26 cellular contexts compared by ENCODE assay signal in the genomic region with DNA sequence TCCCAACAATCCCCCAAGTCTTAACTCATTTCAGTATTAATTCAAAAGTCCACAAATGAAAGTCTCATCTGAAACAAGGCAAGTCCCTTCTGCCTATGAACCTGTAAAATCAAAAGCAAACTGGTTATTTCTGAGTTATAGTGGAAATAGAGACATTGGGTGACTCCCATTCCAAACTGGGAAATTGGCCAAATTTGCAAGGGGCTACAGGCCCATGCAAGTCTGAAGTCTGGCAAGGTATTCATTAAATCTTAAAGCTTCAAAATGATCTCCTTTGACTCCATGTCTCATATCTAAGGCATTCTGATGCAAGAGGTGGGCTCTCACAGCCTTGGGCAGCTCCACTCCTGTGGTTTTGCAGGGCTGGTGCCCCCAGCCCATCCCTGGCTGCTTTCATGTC.
"Had no signal": no experiment of that assay in that cellular context is flagged by ENCODE, and none has a peak within 500 bp of the region (broad histone marks: within the 10 kb centered on the region; RNA-seq: fewer than 3 reads in every experiment).

No MANE protein-coding gene starts in this region.

- FAIRE-seq: keratinocyte had no signal

- H3K27ac ChIP-seq: left lung, ovary, right atrium auricular region, right lobe of liver, tibial nerve, uterus had no signal

- H3K27me3 ChIP-seq: left lung, ovary, right atrium auricular region, right lobe of liver, tibial nerve, uterus had no signal

- H3K27me3 Mint-ChIP-seq: memory B cell; naive thymus-derived CD4-positive, alpha-beta T cell; natural killer cell treated with Interleukin-12 subunit alpha and Interleukin-12 subunit beta and Interleukin-15 and Interleukin-18, amount 100 ng/mL, for 72 hours; progenitor cell of endocrine pancreas; stimulated activated memory B cell treated with anti-CD40 and anti-IgM and Interleukin-4, amounts not matched to agents 10 μg/mL and 1 μg/mL and 100 μg/mL, for 72 hours; stimulated activated naive CD8-positive, alpha-beta T cell treated with anti-CD3 and anti-CD28 coated beads, Interleukin-15, amount 100 ng/mL, for 72 hours had no signal

- DNase-seq: hippocampal formation; left colon; left lung; midbrain; mucosa of descending colon; naive thymus-derived CD4-positive, alpha-beta T cell; ovary; right lobe of liver; stimulated activated CD4-positive, alpha-beta T cell treated with anti-CD3 and anti-CD28 coated beads, Interleukin-1b, Interleukin-23, amount 100 ng/mL, for 48 hours; stimulated activated CD4-positive, alpha-beta T cell treated with anti-CD3 and anti-CD28 coated beads, Interleukin-2, amount 100 ng/mL, for 48 hours; stimulated activated CD4-positive, alpha-beta T cell treated with anti-CD3 and anti-CD28 coated beads, Interleukin-4, amount 100 ng/mL, for 4 hours; stimulated activated CD8-positive, alpha-beta memory T cell treated with anti-CD3 and anti-CD28 coated beads, Interleukin-4, amount 100 ng/mL, for 48 hours; stimulated activated naive CD4-positive, alpha-beta T cell treated with Interleukin-2 at 50 U/mL for 16 hours; stimulated activated naive CD8-positive, alpha-beta T cell treated with anti-CD3 and anti-CD28 coated beads, Interleukin-15, amount 100 ng/mL, for 72 hours; substantia nigra; uterus had no signal

- H3K27ac Mint-ChIP-seq: memory B cell; naive thymus-derived CD4-positive, alpha-beta T cell; natural killer cell treated with Interleukin-12 subunit alpha and Interleukin-12 subunit beta and Interleukin-15 and Interleukin-18, amount 100 ng/mL, for 72 hours; progenitor cell of endocrine pancreas; stimulated activated memory B cell treated with anti-CD40 and anti-IgM and Interleukin-4, amounts not matched to agents 10 μg/mL and 1 μg/mL and 100 μg/mL, for 72 hours; stimulated activated naive CD8-positive, alpha-beta T cell treated with anti-CD3 and anti-CD28 coated beads, Interleukin-15, amount 100 ng/mL, for 72 hours; type B pancreatic cell had no signal

- H3K4me1 Mint-ChIP-seq: memory B cell; naive thymus-derived CD4-positive, alpha-beta T cell; stimulated activated memory B cell treated with anti-CD40 and anti-IgM and Interleukin-4, amounts not matched to agents 10 μg/mL and 1 μg/mL and 100 μg/mL, for 72 hours; stimulated activated naive CD8-positive, alpha-beta T cell treated with anti-CD3 and anti-CD28 coated beads, Interleukin-15, amount 100 ng/mL, for 72 hours had no signal

- H3K9me3 ChIP-seq: ovary, right lobe of liver, uterus had no signal

- H3K36me3 ChIP-seq: left lung, ovary, right atrium auricular region, right lobe of liver, tibial nerve, uterus had no signal

- H3K36me3 Mint-ChIP-seq: memory B cell; naive thymus-derived CD4-positive, alpha-beta T cell; stimulated activated memory B cell treated with anti-CD40 and anti-IgM and Interleukin-4, amounts not matched to agents 10 μg/mL and 1 μg/mL and 100 μg/mL, for 72 hours; type B pancreatic cell had no signal

- H3K4me3 ChIP-seq: left lung, lung, mucosa of descending colon, ovary, right atrium auricular region, right lobe of liver, smooth muscle cell, tibial nerve, uterus had no signal

- H3K4me1 ChIP-seq: left lung, right atrium auricular region, right lobe of liver, tibial nerve, uterus had no signal

- H3K4me3 Mint-ChIP-seq: memory B cell; naive thymus-derived CD4-positive, alpha-beta T cell; natural killer cell treated with Interleukin-12 subunit alpha and Interleukin-12 subunit beta and Interleukin-15 and Interleukin-18, amount 100 ng/mL, for 72 hours; stimulated activated memory B cell treated with anti-CD40 and anti-IgM and Interleukin-4, amounts not matched to agents 10 μg/mL and 1 μg/mL and 100 μg/mL, for 72 hours; stimulated activated naive CD8-positive, alpha-beta T cell treated with anti-CD3 and anti-CD28 coated beads, Interleukin-15, amount 100 ng/mL, for 72 hours; type B pancreatic cell had no signal
